In genomic region chr17:36482611-36483504, GRCh38 we compare ENCODE assay signal across 1 cellular context.
TF ChIP-seq lines count a peak whose summit lies in the region.

No MANE protein-coding gene starts in this region.

TF ChIP-seq in K562, 482 proteins besides CTCF, POLR2A, EP300 and RAD21 (continued from another document and continues in another):
- TF ChIP-seq, protein P1, sequence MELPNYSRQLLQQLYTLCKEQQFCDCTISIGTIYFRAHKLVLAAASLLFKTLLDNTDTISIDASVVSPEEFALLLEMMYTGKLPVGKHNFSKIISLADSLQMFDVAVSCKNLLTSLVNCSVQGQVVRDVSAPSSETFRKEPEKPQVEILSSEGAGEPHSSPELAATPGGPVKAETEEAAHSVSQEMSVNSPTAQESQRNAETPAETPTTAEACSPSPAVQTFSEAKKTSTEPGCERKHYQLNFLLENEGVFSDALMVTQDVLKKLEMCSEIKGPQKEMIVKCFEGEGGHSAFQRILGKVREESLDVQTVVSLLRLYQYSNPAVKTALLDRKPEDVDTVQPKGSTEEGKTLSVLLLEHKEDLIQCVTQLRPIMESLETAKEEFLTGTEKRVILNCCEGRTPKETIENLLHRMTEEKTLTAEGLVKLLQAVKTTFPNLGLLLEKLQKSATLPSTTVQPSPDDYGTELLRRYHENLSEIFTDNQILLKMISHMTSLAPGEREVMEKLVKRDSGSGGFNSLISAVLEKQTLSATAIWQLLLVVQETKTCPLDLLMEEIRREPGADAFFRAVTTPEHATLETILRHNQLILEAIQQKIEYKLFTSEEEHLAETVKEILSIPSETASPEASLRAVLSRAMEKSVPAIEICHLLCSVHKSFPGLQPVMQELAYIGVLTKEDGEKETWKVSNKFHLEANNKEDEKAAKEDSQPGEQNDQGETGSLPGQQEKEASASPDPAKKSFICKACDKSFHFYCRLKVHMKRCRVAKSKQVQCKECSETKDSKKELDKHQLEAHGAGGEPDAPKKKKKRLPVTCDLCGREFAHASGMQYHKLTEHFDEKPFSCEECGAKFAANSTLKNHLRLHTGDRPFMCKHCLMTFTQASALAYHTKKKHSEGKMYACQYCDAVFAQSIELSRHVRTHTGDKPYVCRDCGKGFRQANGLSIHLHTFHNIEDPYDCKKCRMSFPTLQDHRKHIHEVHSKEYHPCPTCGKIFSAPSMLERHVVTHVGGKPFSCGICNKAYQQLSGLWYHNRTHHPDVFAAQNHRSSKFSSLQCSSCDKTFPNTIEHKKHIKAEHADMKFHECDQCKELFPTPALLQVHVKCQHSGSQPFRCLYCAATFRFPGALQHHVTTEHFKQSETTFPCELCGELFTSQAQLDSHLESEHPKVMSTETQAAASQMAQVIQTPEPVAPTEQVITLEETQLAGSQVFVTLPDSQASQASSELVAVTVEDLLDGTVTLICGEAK (IDR thresholded peaks at IDR 0.05), result no peak
- TF ChIP-seq, protein P1 (CRISPR knock-in tag; IDR thresholded peaks at IDR 0.05), result 0 out of 2 replicates have a peak, but pooled peaks have one; percentile 26
- TF ChIP-seq ATF7 (IDR thresholded peaks at IDR 0.05), result peak; percentile 47
- no peak for TF ChIP-seq ZC3H4 (CRISPR knock-in tag; IDR thresholded peaks at IDR 0.05; ENCODE audit: borderline replicate concordance)
- no peak for TF ChIP-seq FOXO4 (CRISPR knock-in tag; IDR thresholded peaks at IDR 0.05)
- TF ChIP-seq HNRNPK (IDR thresholded peaks at IDR 0.05; ENCODE audit: low read depth, low read length, poor library complexity, severe bottlenecking), result no peak
- TF ChIP-seq, protein P2, sequence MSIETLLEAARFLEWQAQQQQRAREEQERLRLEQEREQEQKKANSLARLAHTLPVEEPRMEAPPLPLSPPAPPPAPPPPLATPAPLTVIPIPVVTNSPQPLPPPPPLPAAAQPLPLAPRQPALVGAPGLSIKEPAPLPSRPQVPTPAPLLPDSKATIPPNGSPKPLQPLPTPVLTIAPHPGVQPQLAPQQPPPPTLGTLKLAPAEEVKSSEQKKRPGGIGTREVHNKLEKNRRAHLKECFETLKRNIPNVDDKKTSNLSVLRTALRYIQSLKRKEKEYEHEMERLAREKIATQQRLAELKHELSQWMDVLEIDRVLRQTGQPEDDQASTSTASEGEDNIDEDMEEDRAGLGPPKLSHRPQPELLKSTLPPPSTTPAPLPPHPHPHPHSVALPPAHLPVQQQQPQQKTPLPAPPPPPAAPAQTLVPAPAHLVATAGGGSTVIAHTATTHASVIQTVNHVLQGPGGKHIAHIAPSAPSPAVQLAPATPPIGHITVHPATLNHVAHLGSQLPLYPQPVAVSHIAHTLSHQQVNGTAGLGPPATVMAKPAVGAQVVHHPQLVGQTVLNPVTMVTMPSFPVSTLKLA (conservative IDR thresholded peaks at IDR 0.05), result peak; percentile 79 to 93
- TF ChIP-seq ZNF3 (CRISPR knock-in tag; IDR thresholded peaks at IDR 0.05), result no peak
- TF ChIP-seq KLF1 (tag; IDR thresholded peaks at IDR 0.05), result peak; percentile 56; the same call in 1 of the 2 replicates
- no peak for TF ChIP-seq GTF2A2 (tag; IDR thresholded peaks at IDR 0.05)
- TF ChIP-seq TAF9B (IDR thresholded peaks at IDR 0.05; ENCODE audit: partially characterized antibody), result no peak
- TF ChIP-seq THRB (CRISPR knock-in tag; conservative IDR thresholded peaks at IDR 0.05), result no peak
- TF ChIP-seq ZNF507 (tag; conservative IDR thresholded peaks at IDR 0.05), result no peak
- peak in 1 of 2 experiments; percentile 77; a peak in 1 of 4 replicates for TF ChIP-seq FOXA3 (CRISPR knock-in tag; conservative IDR thresholded peaks at IDR 0.05 in 1 of 2, IDR thresholded peaks at IDR 0.05 in 1 of 2)
- no peak for TF ChIP-seq GATAD2A (IDR thresholded peaks at IDR 0.05)
- TF ChIP-seq NRF1 (conservative IDR thresholded peaks at IDR 0.05 in 1 of 2, IDR thresholded peaks at IDR 0.05 in 1 of 2), result peak; percentile 74 to 78
- TF ChIP-seq, protein P3, sequence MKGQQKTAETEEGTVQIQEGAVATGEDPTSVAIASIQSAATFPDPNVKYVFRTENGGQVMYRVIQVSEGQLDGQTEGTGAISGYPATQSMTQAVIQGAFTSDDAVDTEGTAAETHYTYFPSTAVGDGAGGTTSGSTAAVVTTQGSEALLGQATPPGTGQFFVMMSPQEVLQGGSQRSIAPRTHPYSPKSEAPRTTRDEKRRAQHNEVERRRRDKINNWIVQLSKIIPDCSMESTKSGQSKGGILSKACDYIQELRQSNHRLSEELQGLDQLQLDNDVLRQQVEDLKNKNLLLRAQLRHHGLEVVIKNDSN (CRISPR knock-in tag; IDR thresholded peaks at IDR 0.05), result peak; percentile 77
- TF ChIP-seq CBX5 (IDR thresholded peaks at IDR 0.05; ENCODE audit: borderline replicate concordance, low read depth), result peak; percentile 46; the same call in 1 of the 2 replicates
- TF ChIP-seq, protein P4, sequence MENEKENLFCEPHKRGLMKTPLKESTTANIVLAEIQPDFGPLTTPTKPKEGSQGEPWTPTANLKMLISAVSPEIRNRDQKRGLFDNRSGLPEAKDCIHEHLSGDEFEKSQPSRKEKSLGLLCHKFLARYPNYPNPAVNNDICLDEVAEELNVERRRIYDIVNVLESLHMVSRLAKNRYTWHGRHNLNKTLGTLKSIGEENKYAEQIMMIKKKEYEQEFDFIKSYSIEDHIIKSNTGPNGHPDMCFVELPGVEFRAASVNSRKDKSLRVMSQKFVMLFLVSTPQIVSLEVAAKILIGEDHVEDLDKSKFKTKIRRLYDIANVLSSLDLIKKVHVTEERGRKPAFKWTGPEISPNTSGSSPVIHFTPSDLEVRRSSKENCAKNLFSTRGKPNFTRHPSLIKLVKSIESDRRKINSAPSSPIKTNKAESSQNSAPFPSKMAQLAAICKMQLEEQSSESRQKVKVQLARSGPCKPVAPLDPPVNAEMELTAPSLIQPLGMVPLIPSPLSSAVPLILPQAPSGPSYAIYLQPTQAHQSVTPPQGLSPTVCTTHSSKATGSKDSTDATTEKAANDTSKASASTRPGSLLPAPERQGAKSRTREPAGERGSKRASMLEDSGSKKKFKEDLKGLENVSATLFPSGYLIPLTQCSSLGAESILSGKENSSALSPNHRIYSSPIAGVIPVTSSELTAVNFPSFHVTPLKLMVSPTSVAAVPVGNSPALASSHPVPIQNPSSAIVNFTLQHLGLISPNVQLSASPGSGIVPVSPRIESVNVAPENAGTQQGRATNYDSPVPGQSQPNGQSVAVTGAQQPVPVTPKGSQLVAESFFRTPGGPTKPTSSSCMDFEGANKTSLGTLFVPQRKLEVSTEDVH (IDR thresholded peaks at IDR 0.05; ENCODE audit: low read depth, partially characterized antibody), result peak; percentile 90
- TF ChIP-seq, protein P5, sequence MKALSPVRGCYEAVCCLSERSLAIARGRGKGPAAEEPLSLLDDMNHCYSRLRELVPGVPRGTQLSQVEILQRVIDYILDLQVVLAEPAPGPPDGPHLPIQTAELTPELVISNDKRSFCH (CRISPR knock-in tag; IDR thresholded peaks at IDR 0.05), result no peak
- TF ChIP-seq, protein P5 (tag; IDR thresholded peaks at IDR 0.05), result peak; percentile 68; the same call in 1 of the 2 replicates
- TF ChIP-seq MTF1 (CRISPR knock-in tag; IDR thresholded peaks at IDR 0.05; ENCODE audit: borderline replicate concordance), result no peak
- no peak for TF ChIP-seq EWSR1 (IDR thresholded peaks at IDR 0.05; ENCODE audit: borderline replicate concordance, low read depth, partially characterized antibody)
- TF ChIP-seq ZNF592 (IDR thresholded peaks at IDR 0.05), result peak; percentile 79
- TF ChIP-seq CREB1 (IDR thresholded peaks at IDR 0.05), result peak; percentile 65; the same call in 1 of the 2 replicates
- TF ChIP-seq CREB1 (CRISPR knock-in tag; IDR thresholded peaks at IDR 0.05), result peak; percentile 79
- peak in 1 of 2 experiments; percentile 51; a peak in 2 of 4 replicates for TF ChIP-seq RCOR1 (IDR thresholded peaks at IDR 0.05; ENCODE audit: borderline replicate concordance in 1 of 2, low read depth in 2 of 2, low read length in 2 of 2)
- no peak for TF ChIP-seq FOS (IDR thresholded peaks at IDR 0.05; ENCODE audit: extremely low read depth, insufficient read length)
- TF ChIP-seq CBX8 (IDR thresholded peaks at IDR 0.05; ENCODE audit: borderline replicate concordance, extremely low read depth, low read depth, low read length, poor library complexity, severe bottlenecking), result no peak
- no peak for TF ChIP-seq ZNF830 (CRISPR knock-in tag; IDR thresholded peaks at IDR 0.05)
- 0 out of 2 replicates have a peak, but pooled peaks have one; percentile 66 for TF ChIP-seq PTBP1 (IDR thresholded peaks at IDR 0.05; ENCODE audit: low read depth, low read length)
- peak; percentile 48; the same call in 1 of the 2 replicates for TF ChIP-seq ZBTB7A (IDR thresholded peaks at IDR 0.05; ENCODE audit: borderline replicate concordance, control insufficient read depth, low read depth, low read length)
- no peak for TF ChIP-seq SMARCB1 (IDR thresholded peaks at IDR 0.05; ENCODE audit: insufficient read length, low read depth)
- no peak for TF ChIP-seq HIVEP1 (CRISPR knock-in tag; IDR thresholded peaks at IDR 0.05)
- TF ChIP-seq ZBTB26 (CRISPR knock-in tag; IDR thresholded peaks at IDR 0.05), result no peak
